ENCODE assay signal across 1 cellular context in genomic region chr1:59025201-59025600, GRCh38.
TF ChIP-seq lines count a peak whose summit lies in the region.

No MANE protein-coding gene starts in this region.

TF ChIP-seq in GM23338, 12 proteins besides CTCF, POLR2A, EP300 and RAD21:
- TF ChIP-seq ZNF462 (CRISPR knock-in tag; IDR thresholded peaks at IDR 0.05) (no peak), POLR2AphosphoS5 (IDR thresholded peaks at IDR 0.05; ENCODE audit: low read depth) (no peak), REST (IDR thresholded peaks at IDR 0.05; ENCODE audit: unreplicated experiment) (no peak), NANOG (IDR thresholded peaks at IDR 0.05; ENCODE audit: borderline replicate concordance) (no peak), ZNF114 (CRISPR knock-in tag; IDR thresholded peaks at IDR 0.05) (no peak), ETS1 (IDR thresholded peaks at IDR 0.05) (no peak), ZNF331 (CRISPR knock-in tag; IDR thresholded peaks at IDR 0.05; ENCODE audit: low read depth) (no peak), EZH2phosphoT487 (IDR thresholded peaks at IDR 0.05; ENCODE audit: unreplicated experiment) (no peak), CREB1 (CRISPR knock-in tag; IDR thresholded peaks at IDR 0.05; ENCODE audit: low read depth) (no peak), JUNB (IDR thresholded peaks at IDR 0.05; ENCODE audit: unreplicated experiment) (no peak), STAT1 (IDR thresholded peaks at IDR 0.05; ENCODE audit: unreplicated experiment) (no peak), EZH2 (IDR thresholded peaks at IDR 0.05; ENCODE audit: low read depth, unreplicated experiment) (no peak)
